ENCODE assay signal across 8 cellular contexts in the genomic region with DNA sequence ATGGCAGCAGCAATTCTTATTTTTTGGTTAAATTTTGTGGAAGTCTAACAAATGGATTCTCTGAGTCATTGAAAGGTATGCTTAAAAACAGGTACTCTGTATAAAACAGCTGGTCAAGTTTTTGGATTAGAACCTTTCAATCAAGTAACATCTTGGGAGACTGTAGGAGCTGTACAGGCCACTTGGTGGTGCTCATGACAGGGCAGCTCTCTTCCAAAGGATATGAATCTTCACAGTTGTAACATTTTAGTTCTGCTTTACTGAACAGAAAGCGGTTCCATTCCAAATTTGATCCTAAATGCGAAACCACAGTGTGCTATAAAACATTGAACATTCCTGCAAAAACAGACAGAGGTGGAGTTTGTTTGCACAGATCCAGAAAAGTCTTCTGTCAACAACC. TPM values are rescaled to one million over a fixed set of nuclear protein-coding genes. Genes with fewer than 3 reads are reported as not detected.
DNase-seq lines count a peak whose midpoint lies in the region; ATAC-seq and TF ChIP-seq lines count a peak whose summit lies in the region.

No MANE protein-coding gene starts in this region.

- peak; percentile 74 for DNase-seq in SKM-1 treated with dmso at 0.1 percent for 144 hours (lab: John Stamatoyannopoulos, UW; ENCODE audit: unreplicated experiment)
- peak; percentile 72 for DNase-seq in fibroblast of the aortic adventitia (ENCODE audit: low read depth)
- DNase-seq in sciatic nerve (ENCODE audit: low spot score), result peak; percentile 65
- no peak for DNase-seq in iPS-NIHi11 (ENCODE audit: low spot score)

- H3K4me3 ChIP-seq in fibroblast of the aortic adventitia (ENCODE audit: low read depth, low read length), result no peak overlapping the region

- no peak overlapping the region for H3K27ac ChIP-seq in 22Rv1

- peak; percentile 67 for TF ChIP-seq CTCF in 22Rv1 (IDR thresholded peaks at IDR 0.05)
- peak; percentile 63 for TF ChIP-seq CTCF in GM12874 (IDR thresholded peaks at IDR 0.05; ENCODE audit: insufficient read depth, low read depth, low read length)
- peak; percentile 83 for TF ChIP-seq CTCF in fibroblast of the aortic adventitia (IDR thresholded peaks at IDR 0.05; ENCODE audit: insufficient read depth, low read length)

- intact Hi-C loops in sciatic nerve (cut with DNase I), result no loop called here

- ATAC-seq in HG03159 (IDR thresholded peaks at IDR 0.05; ENCODE audit: unreplicated experiment) (peak; percentile 41), sciatic nerve (peak; percentile 91), GM19455 (IDR thresholded peaks at IDR 0.05; ENCODE audit: unreplicated experiment) (no peak)

RNA-seq across cellular contexts. Expression of a gene that starts 44.5 kb away (rescaled TPM):
- total RNA-seq in fibroblast of the aortic adventitia (ENCODE audit: low replicate concordance) (not detected in 2 replicates), sciatic nerve (not detected)
